ENCODE assay signal across 1 cellular context in genomic region chr2:458431-458827, GRCh38.
TF ChIP-seq lines count a peak whose summit lies in the region.

No MANE protein-coding gene starts in this region.

TF ChIP-seq in SK-N-SH treated with all-trans-retinoic acid at 6 μM for 48 hours, 23 proteins besides CTCF, POLR2A, EP300 and RAD21 (continued from another document):
- TF ChIP-seq, protein P1, sequence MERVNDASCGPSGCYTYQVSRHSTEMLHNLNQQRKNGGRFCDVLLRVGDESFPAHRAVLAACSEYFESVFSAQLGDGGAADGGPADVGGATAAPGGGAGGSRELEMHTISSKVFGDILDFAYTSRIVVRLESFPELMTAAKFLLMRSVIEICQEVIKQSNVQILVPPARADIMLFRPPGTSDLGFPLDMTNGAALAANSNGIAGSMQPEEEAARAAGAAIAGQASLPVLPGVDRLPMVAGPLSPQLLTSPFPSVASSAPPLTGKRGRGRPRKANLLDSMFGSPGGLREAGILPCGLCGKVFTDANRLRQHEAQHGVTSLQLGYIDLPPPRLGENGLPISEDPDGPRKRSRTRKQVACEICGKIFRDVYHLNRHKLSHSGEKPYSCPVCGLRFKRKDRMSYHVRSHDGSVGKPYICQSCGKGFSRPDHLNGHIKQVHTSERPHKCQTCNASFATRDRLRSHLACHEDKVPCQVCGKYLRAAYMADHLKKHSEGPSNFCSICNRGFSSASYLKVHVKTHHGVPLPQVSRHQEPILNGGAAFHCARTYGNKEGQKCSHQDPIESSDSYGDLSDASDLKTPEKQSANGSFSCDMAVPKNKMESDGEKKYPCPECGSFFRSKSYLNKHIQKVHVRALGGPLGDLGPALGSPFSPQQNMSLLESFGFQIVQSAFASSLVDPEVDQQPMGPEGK (CRISPR knock-in tag; IDR thresholded peaks at IDR 0.05; ENCODE audit: borderline replicate concordance), result no peak
- TF ChIP-seq OSR1 (CRISPR knock-in tag; IDR thresholded peaks at IDR 0.05) (no peak), ZFP30 (CRISPR knock-in tag; IDR thresholded peaks at IDR 0.05) (no peak), SNAI2 (CRISPR knock-in tag; IDR thresholded peaks at IDR 0.05) (no peak), CSDC2 (CRISPR knock-in tag; IDR thresholded peaks at IDR 0.05) (no peak)
